In genomic region chr10:69958232-69958902, GRCh38 we compare ENCODE assay signal across 8 cellular contexts.
A peak's percentile ranks its signal among the peaks of the same experiment; 100 is the strongest.
DNase-seq lines count a peak whose midpoint lies in the region; ATAC-seq and TF ChIP-seq lines count a peak whose summit lies in the region.

No MANE protein-coding gene starts in this region.

- H3K4me1 ChIP-seq in thyroid gland: peaks cover 0 to 17% of the 10 kb centered on the region in 2 donors

- TF ChIP-seq CTCF in astrocyte of the spinal cord (IDR thresholded peaks at IDR 0.05; ENCODE audit: low read depth, low read length) (peak; percentile 87), thyroid gland (IDR thresholded peaks at IDR 0.05) (peak; percentile 35 to 84 (median 71))

- no peaks in the 10 kb centered on the region for H3K36me3 ChIP-seq in thyroid gland

- no peaks in the 10 kb centered on the region for H3K27me3 ChIP-seq in thyroid gland

- H3K36me3 Mint-ChIP-seq in activated CD8-positive, alpha-beta memory T cell treated with anti-CD3 and anti-CD28 coated beads, Interleukin-2, amount 10 ng/mL, durations not matched to agents 7 days and 5 days: no peaks in the 10 kb centered on the region

- CTCF ChIA-PET in activated CD8-positive, alpha-beta memory T cell treated with anti-CD3 and anti-CD28 coated beads, Interleukin-2, amount 10 ng/mL, durations not matched to agents 7 days and 5 days (lab: Charles Lee): interaction anchor here (0.6 to 2.7 kb wide), 24 partner anchors 9 to 314 kb away, joined by 3 to 12 read pairs (median 4); partner anchors contain the start of gene TYSND1

- H3K4me1 Mint-ChIP-seq in activated CD8-positive, alpha-beta memory T cell treated with anti-CD3 and anti-CD28 coated beads, Interleukin-2, amount 10 ng/mL, durations not matched to agents 7 days and 5 days: no peaks in the 10 kb centered on the region

- intact Hi-C loops in thyroid gland (cut with DNase I): loop anchor here (5.0 kb wide), 1 partner anchor 41 kb away; no protein-coding TSS in a partner anchor

- ATAC-seq in activated CD8-positive, alpha-beta memory T cell treated with anti-CD3 and anti-CD28 coated beads, Interleukin-2, amount 10 ng/mL, durations not matched to agents 7 days and 5 days: peak; percentile 74
- ATAC-seq in HG02678 (IDR thresholded peaks at IDR 0.05; ENCODE audit: unreplicated experiment) (peak; percentile 51), HG03469 (IDR thresholded peaks at IDR 0.05; ENCODE audit: unreplicated experiment) (no peak)

- no peaks in the 10 kb centered on the region for H3K9me3 ChIP-seq in thyroid gland

- no peaks in the 10 kb centered on the region for H3K9me3 Mint-ChIP-seq in activated CD8-positive, alpha-beta memory T cell treated with anti-CD3 and anti-CD28 coated beads, Interleukin-2, amount 10 ng/mL, durations not matched to agents 7 days and 5 days (ENCODE audit: low read depth)

- in situ Hi-C loops in astrocyte of the spinal cord (cut with HindIII; ENCODE audit: low sequenced_read_pairs): no loop called here

- no peak overlapping the region for H3K4me3 ChIP-seq in astrocyte of the spinal cord (ENCODE audit: low read depth, low read length)
- H3K4me3 ChIP-seq in thyroid gland (replicated peaks in 1 of 3): no peak overlapping the region

- 55 to 59% methylated on average over 1 of the region's 1 CpG for WGBS in thyroid gland, 2 donors

- no peak overlapping the region for H3K27ac ChIP-seq in thyroid gland

- H3K27ac Mint-ChIP-seq in activated CD8-positive, alpha-beta memory T cell treated with anti-CD3 and anti-CD28 coated beads, Interleukin-2, amount 10 ng/mL, durations not matched to agents 7 days and 5 days: no peak overlapping the region

- H3K4me3 Mint-ChIP-seq in activated CD8-positive, alpha-beta memory T cell treated with anti-CD3 and anti-CD28 coated beads, Interleukin-2, amount 10 ng/mL, durations not matched to agents 7 days and 5 days: no peak overlapping the region

- DNase-seq in activated CD8-positive, alpha-beta memory T cell treated with anti-CD3 and anti-CD28 coated beads, Interleukin-2, amount 10 ng/mL, durations not matched to agents 7 days and 5 days: peak; percentile 52
- no peak for DNase-seq in activated CD8-positive, alpha-beta memory T cell treated with anti-CD3 and anti-CD28 coated beads for 24 hours
- DNase-seq in NCI-H526 (lab: John Stamatoyannopoulos, UW) (peak; percentile 25 to 55), astrocyte of the spinal cord (ENCODE audit: low read depth, low spot score) (peak; percentile 42), inferior parietal cortex (ENCODE audit: extremely low spot score) (peak; percentile 38), thyroid gland (no peak)

- TF ChIP-seq POLR2A in thyroid gland (IDR thresholded peaks at IDR 0.05): no peak

- H3K27me3 Mint-ChIP-seq in activated CD8-positive, alpha-beta memory T cell treated with anti-CD3 and anti-CD28 coated beads, Interleukin-2, amount 10 ng/mL, durations not matched to agents 7 days and 5 days: peaks cover 12% of the 10 kb centered on the region

Comparison
In these comparisons a context has a peak if more than half of its experiments do, and no peak if none do; other contexts are left out.
1. DNase-seq: peak in activated CD8-positive, alpha-beta memory T cell treated with anti-CD3 and anti-CD28 coated beads, Interleukin-2, amount 10 ng/mL, durations not matched to agents 7 days and 5 days (single experiment), NCI-H526 (2 of 2), astrocyte of the spinal cord (single experiment) and inferior parietal cortex (single experiment); none in activated CD8-positive, alpha-beta memory T cell treated with anti-CD3 and anti-CD28 coated beads for 24 hours (single experiment) and thyroid gland (0 of 2).